Comparison of ENCODE assay signal across 30 cellular contexts in genomic region chr2:232976176-232976575, GRCh38. TPM values are rescaled to one million over a fixed set of nuclear protein-coding genes. Genes with fewer than 3 reads are reported as not detected.
"Had no signal": no experiment of that assay in that cellular context is flagged by ENCODE, and none has a peak within 500 bp of the region (broad histone marks: within the 10 kb centered on the region; RNA-seq: fewer than 3 reads in every experiment).

No MANE protein-coding gene starts in this region.

- H3K36me3 Mint-ChIP-seq: activated naive CD8-positive, alpha-beta T cell treated with anti-CD3 and anti-CD28 coated beads for 36 hours had no signal

- H3K27me3 Mint-ChIP-seq: activated naive CD8-positive, alpha-beta T cell treated with anti-CD3 and anti-CD28 coated beads for 36 hours had no signal

- H3K27me3 ChIP-seq: brain microvascular endothelial cell had no signal

- H3K4me3 ChIP-seq: SJCRH30 had no signal

- H3K4me2 ChIP-seq: SK-N-SH had no signal

- H3K27ac ChIP-seq: brain microvascular endothelial cell, SJCRH30, VCaP had no signal

- H3K36me3 ChIP-seq: brain microvascular endothelial cell, SJCRH30 had no signal

- H3K9ac ChIP-seq: SK-N-SH had no signal

- H3K4me3 Mint-ChIP-seq: activated CD8-positive, alpha-beta T cell treated with anti-CD3 and anti-CD28 coated beads, Interleukin-2, amount 10 ng/mL, durations not matched to agents 7 days and 5 days; activated naive CD8-positive, alpha-beta T cell treated with anti-CD3 and anti-CD28 coated beads for 36 hours; activated T-cell treated with anti-CD3 and anti-CD28 coated beads, Interleukin-2, amount 50 U/mL, for 4 hours had no signal

- H3K9me3 Mint-ChIP-seq: activated naive CD8-positive, alpha-beta T cell treated with anti-CD3 and anti-CD28 coated beads for 36 hours; activated T-cell treated with anti-CD3 and anti-CD28 coated beads, Interleukin-2, amount 50 U/mL, for 4 hours had no signal

- DNase-seq: activated CD4-positive, alpha-beta T cell treated with anti-CD3 and anti-CD28 coated beads, Interleukin-2, amount 50 U/mL, for 1 hour; activated CD4-positive, CD25-positive, alpha-beta regulatory T cell; activated CD8-positive, alpha-beta T cell treated with anti-CD3 and anti-CD28 coated beads, Interleukin-2, amount 10 ng/mL, durations not matched to agents 7 days and 5 days; activated effector memory CD4-positive, alpha-beta T cell treated with anti-CD3 and anti-CD28 coated beads, Interleukin-2, amount 50 U/mL, for 16 hours; activated naive CD4-positive, alpha-beta T cell treated with Interleukin-2 at 50 U/mL for 16 hours; activated naive CD8-positive, alpha-beta T cell treated with anti-CD3 and anti-CD28 coated beads for 36 hours; activated T-cell treated with anti-CD3 and anti-CD28 coated beads, Interleukin-2, amount 50 U/mL, for 4 hours; brain microvascular endothelial cell; IMR-90; Kasumi-1; KBM-7; NCI-H1092; NCI-H1417; NCI-H1694; NCI-H2029; NCI-H2107; NCI-H2171 treated with DMSO at 0.1 percent for 48 hours; NCI-H226; NCI-H526 treated with DMSO at 0.1 percent for 48 hours; NCI-H82; RPMI8226; SJCRH30; SK-N-SH; T-helper 1 cell had no signal

- H3K27ac Mint-ChIP-seq: activated CD8-positive, alpha-beta T cell treated with anti-CD3 and anti-CD28 coated beads, Interleukin-2, amount 10 ng/mL, durations not matched to agents 7 days and 5 days; activated naive CD8-positive, alpha-beta T cell treated with anti-CD3 and anti-CD28 coated beads for 36 hours had no signal

- H3K4me1 ChIP-seq: SJCRH30 had no signal

- H3K9me3 ChIP-seq: SJCRH30, SK-N-SH had no signal

- ATAC-seq: activated CD8-positive, alpha-beta T cell treated with anti-CD3 and anti-CD28 coated beads, Interleukin-2, amount 10 ng/mL, durations not matched to agents 7 days and 5 days; activated T-cell treated with anti-CD3 and anti-CD28 coated beads, Interleukin-2, amount 50 U/mL, for 4 hours; Right ventricle myocardium inferior had no signal

RNA-seq across cellular contexts. Expression of gene NGEF, which starts 36.9 kb away (rescaled TPM):
- total RNA-seq: activated CD8-positive, alpha-beta T cell treated with anti-CD3 and anti-CD28 coated beads, Interleukin-2, amount 10 ng/mL, durations not matched to agents 7 days and 5 days; activated naive CD8-positive, alpha-beta T cell treated with anti-CD3 and anti-CD28 coated beads for 36 hours; SJCRH30; T-helper 2 cell treated with Interferon-gamma antibody and Interleukin-4, amounts not matched to agents 100 ng/mL and 5 ng/mL, for 36 hours had no signal

RNA-seq across cellular contexts. Expression of gene NEU2, which starts 56.3 kb away (rescaled TPM):
- total RNA-seq: activated CD8-positive, alpha-beta T cell treated with anti-CD3 and anti-CD28 coated beads, Interleukin-2, amount 10 ng/mL, durations not matched to agents 7 days and 5 days; activated naive CD8-positive, alpha-beta T cell treated with anti-CD3 and anti-CD28 coated beads for 36 hours; activated T-cell treated with anti-CD3 and anti-CD28 coated beads, Interleukin-2, amount 50 U/mL, for 4 hours; cardiac septum; IMR-90; NCI-H460; OCI-LY7; Right ventricle myocardium inferior; SJCRH30; T-helper 2 cell treated with Interferon-gamma antibody and Interleukin-4, amounts not matched to agents 100 ng/mL and 5 ng/mL, for 36 hours had no signal
